Comparison of ENCODE assay signal across 10 cellular contexts in genomic region chr17:42563950-42564349, GRCh38. TPM values are rescaled to one million over a fixed set of nuclear protein-coding genes. Genes with fewer than 3 reads are reported as not detected.
DNase-seq lines count a peak whose midpoint lies in the region; ATAC-seq and TF ChIP-seq lines count a peak whose summit lies in the region.
"Had no signal": no experiment of that assay in that cellular context is flagged by ENCODE, and none has a peak within 500 bp of the region (broad histone marks: within the 10 kb centered on the region; RNA-seq: fewer than 3 reads in every experiment).

No MANE protein-coding gene starts in this region.

- H3K9me2 ChIP-seq in PC-9 (ENCODE audit: insufficient read depth) = no peaks in the 10 kb centered on the region

- H3K4me1 Mint-ChIP-seq in T-helper 2 cell treated with Interferon-gamma antibody and Interleukin-4, amounts not matched to agents 5 μg/mL and 100 μg/mL, for 36 hours (ENCODE audit: low read depth) = peaks cover 31% of the 10 kb centered on the region
- H3K4me1 Mint-ChIP-seq in endodermal cell = peaks cover 25% of the 10 kb centered on the region

- H3K27ac ChIP-seq in PC-9 (no peak overlapping the region), endodermal cell (ENCODE audit: low read depth, low read length) (no peak overlapping the region), gastrocnemius medialis (peak overlapping the region; percentile 88 to 89 (median 88))

- no peaks in the 10 kb centered on the region for H3K9me3 Mint-ChIP-seq in T-helper 2 cell treated with Interferon-gamma antibody and Interleukin-4, amounts not matched to agents 5 μg/mL and 100 μg/mL, for 36 hours
- no peaks in the 10 kb centered on the region for H3K9me3 Mint-ChIP-seq in endodermal cell

- peak overlapping the region; percentile 81 for H3K4me3 ChIP-seq in PC-9
- H3K4me3 ChIP-seq in endodermal cell (ENCODE audit: low read length) = no peak overlapping the region
- peak overlapping the region in 2 of 4 donors; percentile 93 to 99 for H3K4me3 ChIP-seq in gastrocnemius medialis

- H3K9ac ChIP-seq in endodermal cell (ENCODE audit: extremely low read depth, low read length, poor library complexity, severe bottlenecking) = no peak overlapping the region

- CTCF ChIA-PET in PC-9 (lab: Charles Lee) = interaction anchor here (0.7 kb wide), 1 partner anchor 9 kb away, joined by 3 read pairs; no protein-coding TSS in a partner anchor

- H3K4me1 ChIP-seq in PC-9 (replicated peaks; ENCODE audit: insufficient read depth) = peaks cover 32% of the 10 kb centered on the region
- peaks cover 4% of the 10 kb centered on the region for H3K4me1 ChIP-seq in endodermal cell (ENCODE audit: control insufficient read depth, insufficient read depth, low read length)
- peaks cover 32 to 37% of the 10 kb centered on the region in 2 donors for H3K4me1 ChIP-seq in gastrocnemius medialis

- WGBS in endodermal cell (ENCODE audit: insufficient coverage in 1 of 2, insufficient read length in 1 of 2), 2 experiments = 89 to 93% methylated on average over 3 to 7 of the region's 9 CpGs

- in situ Hi-C loops in gastrocnemius medialis (cut with MboI; ENCODE audit: low sequenced_read_pairs in 4 of 4) = no loop called here

- intact Hi-C loops in PC-9 (cut with micrococcal nuclease; ENCODE audit: unreplicated experiment) (loop anchor here (2.0 kb wide), 1 partner anchor 27 kb away; the partner anchor contains the start of gene NAGLU), gastrocnemius medialis (cut with DNase I; ENCODE audit: low total_unique reads) (no loop called here)

- peak overlapping the region; percentile 99 for H3K4me2 ChIP-seq in PC-9

- peaks cover 27% of the 10 kb centered on the region for H3K36me3 Mint-ChIP-seq in T-helper 2 cell treated with Interferon-gamma antibody and Interleukin-4, amounts not matched to agents 5 μg/mL and 100 μg/mL, for 36 hours (ENCODE audit: low read depth)
- peaks cover 15% of the 10 kb centered on the region for H3K36me3 Mint-ChIP-seq in endodermal cell (ENCODE audit: low read depth)

- no TSS peak for BruUV-seq in PC-9 (replicated peaks; lab: Mats Ljungman, UMichigan)

- TF ChIP-seq POLR2A in gastrocnemius medialis (IDR thresholded peaks at IDR 0.05) = no peak

- POLR2A ChIA-PET in PC-9 (lab: Charles Lee; ENCODE audit: unreplicated experiment) = no interaction called here

- H3K9me3 ChIP-seq in PC-9 (ENCODE audit: insufficient read depth, low read depth) (no peaks in the 10 kb centered on the region), endodermal cell (ENCODE audit: control insufficient read depth, low read length) (no peaks in the 10 kb centered on the region), gastrocnemius medialis (no peaks in the 10 kb centered on the region)

- no peaks in the 10 kb centered on the region for H3K27me3 Mint-ChIP-seq in T-helper 2 cell treated with Interferon-gamma antibody and Interleukin-4, amounts not matched to agents 5 μg/mL and 100 μg/mL, for 36 hours (ENCODE audit: low read depth)
- H3K27me3 Mint-ChIP-seq in endodermal cell (ENCODE audit: insufficient read depth) = no peaks in the 10 kb centered on the region

- peaks cover 58% of the 10 kb centered on the region for H3K79me2 ChIP-seq in PC-9 (ENCODE audit: low read depth)

- no peaks in the 10 kb centered on the region for H4K20me1 ChIP-seq in PC-9 (ENCODE audit: insufficient read depth)

- peak overlapping the region; percentile 74 for H3K27ac Mint-ChIP-seq in T-helper 2 cell treated with Interferon-gamma antibody and Interleukin-4, amounts not matched to agents 5 μg/mL and 100 μg/mL, for 36 hours
- peak overlapping the region; percentile 77 for H3K27ac Mint-ChIP-seq in endodermal cell

- ATAC-seq in gastrocnemius medialis = no peak
- no peak for ATAC-seq in HG02610 (IDR thresholded peaks at IDR 0.05; ENCODE audit: unreplicated experiment)
- ATAC-seq in HG02981 (IDR thresholded peaks at IDR 0.05; ENCODE audit: unreplicated experiment) = no peak

- peak overlapping the region; percentile 92 for H3K4me3 Mint-ChIP-seq in T-helper 2 cell treated with Interferon-gamma antibody and Interleukin-4, amounts not matched to agents 5 μg/mL and 100 μg/mL, for 36 hours
- H3K4me3 Mint-ChIP-seq in endodermal cell = peak overlapping the region; percentile 94

- no peak for DNase-seq in T-helper 2 cell treated with Interferon-gamma antibody and Interleukin-4, amounts not matched to agents 5 μg/mL and 100 μg/mL, for 36 hours (ENCODE audit: low spot score)
- DNase-seq in T-helper 2 cell = no peak
- no peak for DNase-seq in PC-9
- DNase-seq in endodermal cell = no peak
- DNase-seq in gastrocnemius medialis = no peak
- DNase-seq in AG08396 (ENCODE audit: low spot score) = no peak
- DNase-seq: amniotic stem cell, NCI-H1930 had no signal

- peaks cover 67% of the 10 kb centered on the region for H3F3A ChIP-seq in PC-9 (ENCODE audit: insufficient read depth, low read depth)

- TF ChIP-seq CTCF in PC-9 (conservative IDR thresholded peaks at IDR 0.05) = no peak
- TF ChIP-seq CTCF in endodermal cell (conservative IDR thresholded peaks at IDR 0.05) = no peak
- no peak for TF ChIP-seq CTCF in gastrocnemius medialis (IDR thresholded peaks at IDR 0.05 in 4 of 5, conservative IDR thresholded peaks at IDR 0.05 in 1 of 5)

- no peak overlapping the region for H2AFZ ChIP-seq in PC-9

- H3K36me3 ChIP-seq in PC-9 (ENCODE audit: low read depth) (peaks cover 15% of the 10 kb centered on the region), endodermal cell (ENCODE audit: control insufficient read depth, insufficient read depth, low read length) (peaks cover 38% of the 10 kb centered on the region), gastrocnemius medialis (peaks cover 0 to 27% of the 10 kb centered on the region in 2 donors)

- H3K27me3 ChIP-seq in PC-9 (ENCODE audit: insufficient read depth, low read depth) (no peaks in the 10 kb centered on the region), endodermal cell (ENCODE audit: control insufficient read depth, insufficient read depth, low read length, poor library complexity, severe bottlenecking) (no peaks in the 10 kb centered on the region), gastrocnemius medialis (no peaks in the 10 kb centered on the region)

RNA-seq across cellular contexts. Expression of gene COASY, which starts 2.0 kb away (rescaled TPM):
- 133 and 152 TPM in 2 replicates for total RNA-seq in PC-9 (2021)
- total RNA-seq in endodermal cell = 10 to 100 TPM; 97.7 to 99.4 TPM
- polyA plus RNA-seq in endodermal cell (2013, experiment 1 of 2) = 75.8 TPM
- 59.8 TPM for polyA plus RNA-seq in endodermal cell (2013, experiment 2 of 2)
- total RNA-seq in gastrocnemius medialis = 10 to 100 TPM; 22.4 to 39.9 (median 27.5) TPM

RNA-seq across cellular contexts. Expression of gene MLX, which starts 3.0 kb away (rescaled TPM):
- 20.0 and 26.0 TPM in 2 replicates for total RNA-seq in PC-9 (2021)
- total RNA-seq in endodermal cell = 10 to 100 TPM; 37.1 to 38.5 TPM
- 38.7 TPM for polyA plus RNA-seq in endodermal cell (2013, experiment 1 of 2)
- polyA plus RNA-seq in endodermal cell (2013, experiment 2 of 2) = 34.2 TPM
- 10 to 100 TPM; 49.7 to 81.9 (median 53.8) TPM for total RNA-seq in gastrocnemius medialis

RNA-seq across cellular contexts. Expression of gene HSD17B1, which starts 11.2 kb away (rescaled TPM):
- total RNA-seq in PC-9 (2021) (0.90 and 1.3 TPM in 2 replicates), endodermal cell (1 to 10 TPM; 2.4 to 2.8 TPM), gastrocnemius medialis (under 1 TPM in 3 of 4 donors, not detected in 1; 0.33 to 0.66 (median 0.47) TPM)
- polyA plus RNA-seq in endodermal cell (2013, experiment 1 of 2) = 2.1 TPM
- polyA plus RNA-seq in endodermal cell (2013, experiment 2 of 2) = 1.2 TPM

RNA-seq across cellular contexts. Expression of gene PSMC3IP, which starts 13.6 kb away (rescaled TPM):
- total RNA-seq in PC-9 (2021) (10.2 and 13.4 TPM in 2 replicates), endodermal cell (10 to 100 TPM; 27.8 to 38.6 TPM), gastrocnemius medialis (1 to 10 TPM in 2 of 4 donors, under 1 TPM in 2; 0.46 to 2.7 (median 1.4) TPM)
- 29.5 TPM for polyA plus RNA-seq in endodermal cell (2013, experiment 1 of 2)
- polyA plus RNA-seq in endodermal cell (2013, experiment 2 of 2) = 27.7 TPM

RNA-seq across cellular contexts. Expression of gene NAGLU, which starts 27.9 kb away (rescaled TPM):
- 18.2 and 20.6 TPM in 2 replicates for total RNA-seq in PC-9 (2021)
- total RNA-seq in endodermal cell = 10 to 100 TPM; 29.1 to 31.5 TPM
- polyA plus RNA-seq in endodermal cell (2013, experiment 1 of 2) = 15.7 TPM
- 13.6 TPM for polyA plus RNA-seq in endodermal cell (2013, experiment 2 of 2)
- total RNA-seq in gastrocnemius medialis = 10 to 100 TPM; 16.4 to 30.1 (median 24.1) TPM

Comparison
In these comparisons a context has a peak if more than half of its experiments do, and no peak if none do; other contexts are left out.
1. H3K27ac ChIP-seq: peak in gastrocnemius medialis (4 of 4); none in PC-9 (single experiment) and endodermal cell (single experiment).